In genomic region chr16:17983847-17984639, GRCh38 we compare ENCODE assay signal across 24 cellular contexts.
"Had no signal": no experiment of that assay in that cellular context is flagged by ENCODE, and none has a peak within 500 bp of the region (broad histone marks: within the 10 kb centered on the region; RNA-seq: fewer than 3 reads in every experiment).

No MANE protein-coding gene starts in this region.

- H3K4me1 ChIP-seq: adrenal gland, body of pancreas, esophagus muscularis mucosa, foreskin keratinocyte, heart right ventricle, left ventricle myocardium inferior, right lobe of liver, transverse colon had no signal

- H3K9me3 ChIP-seq: adrenal gland, body of pancreas, esophagus muscularis mucosa, heart right ventricle, left ventricle myocardium inferior, mucosa of descending colon, ovary, right lobe of liver, transverse colon had no signal

- H3K27ac ChIP-seq: adrenal gland, body of pancreas, esophagus muscularis mucosa, foreskin keratinocyte, heart right ventricle, left ventricle myocardium inferior, ovary, right lobe of liver, transverse colon had no signal

- DNase-seq: activated CD4-positive, alpha-beta T cell treated with anti-CD3 and anti-CD28 coated beads for 4 hours; activated CD4-positive, alpha-beta T cell treated with anti-CD3 and anti-CD28 coated beads, Interleukin-2, amount 50 U/mL, for 4 hours; activated CD8-positive, alpha-beta memory T cell treated with anti-CD3 and anti-CD28 coated beads, Interleukin-2, amount 50 U/mL, for 4 hours; activated effector memory CD4-positive, alpha-beta T cell treated with anti-CD3 and anti-CD28 coated beads, Interleukin-2, amount 50 U/mL, for 16 hours; activated naive CD4-positive, alpha-beta T cell treated with anti-CD3 and anti-CD28 coated beads for 36 hours; activated naive CD8-positive, alpha-beta T cell treated with anti-CD3 and anti-CD28 coated beads for 36 hours; activated T-cell treated with anti-CD3 and anti-CD28 coated beads, Interleukin-2, amount 50 U/mL, for 1 hour; adrenal gland; aorta; body of pancreas; dermis blood vessel endothelial cell; effector CD4-positive, alpha-beta T cell; foreskin keratinocyte; heart right ventricle; kidney glomerular epithelial cell; left ventricle myocardium inferior; mucosa of descending colon; right lobe of liver; stimulated activated CD4-positive, alpha-beta T cell treated with anti-CD3 and anti-CD28 coated beads, Interleukin-2, amount 100 ng/mL, for 48 hours; stimulated activated naive CD4-positive, alpha-beta T cell treated with Interleukin-2 at 50 U/mL for 16 hours; transverse colon had no signal

- H3K36me3 ChIP-seq: adrenal gland, esophagus muscularis mucosa, heart right ventricle, left ventricle myocardium inferior, ovary, right lobe of liver, transverse colon had no signal

- ATAC-seq: body of pancreas; foreskin keratinocyte; heart right ventricle; mucosa of descending colon; natural killer cell treated with Interleukin-12 subunit alpha and Interleukin-12 subunit beta and Interleukin-15 and Interleukin-18, amount 100 ng/mL, for 72 hours had no signal

- H3K4me3 ChIP-seq: adrenal gland, body of pancreas, esophagus muscularis mucosa, heart right ventricle, left ventricle myocardium inferior, mucosa of descending colon, ovary, right lobe of liver, transverse colon had no signal

- H3K27me3 ChIP-seq: adrenal gland, body of pancreas, foreskin keratinocyte, ovary, right lobe of liver, transverse colon had no signal
